15 cellular contexts compared by ENCODE assay signal in the genomic region with DNA sequence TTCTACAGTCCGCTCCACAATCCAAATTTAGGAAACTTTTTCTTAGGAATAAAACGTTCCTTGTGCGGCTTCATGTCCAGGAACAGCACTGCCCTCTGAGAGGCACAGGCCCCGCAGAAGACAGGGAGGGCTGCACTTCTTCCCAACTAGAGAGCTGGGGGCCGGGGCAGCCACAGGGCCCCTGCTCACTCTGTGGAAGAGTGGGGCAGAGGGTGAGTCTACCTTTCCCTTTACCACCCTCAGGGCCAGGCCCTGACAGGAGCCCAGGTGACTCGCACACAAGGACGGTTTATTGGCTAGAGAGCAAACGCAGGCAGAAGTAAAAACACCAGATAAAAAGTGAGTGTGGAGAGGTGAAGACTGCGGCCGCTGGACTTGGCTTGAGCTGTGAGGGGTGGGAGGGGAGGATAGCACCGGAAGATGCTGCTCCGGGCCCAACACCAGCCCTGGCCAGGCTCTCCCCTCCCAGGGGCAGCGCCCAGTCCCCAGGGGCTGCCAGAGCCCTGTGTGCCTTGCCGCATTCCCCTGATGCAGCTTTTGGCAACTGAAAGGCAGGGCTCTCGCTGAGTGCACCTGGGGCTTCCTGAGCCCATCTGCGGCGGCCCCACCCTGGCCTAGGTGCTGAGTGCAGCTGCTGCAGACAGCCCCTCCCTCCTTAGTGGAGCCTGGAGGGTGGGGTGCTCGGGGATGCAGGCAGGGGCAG. TPM values are rescaled to one million over a fixed set of nuclear protein-coding genes. Genes with fewer than 3 reads are reported as not detected.
DNase-seq lines count a peak whose midpoint lies in the region; ATAC-seq, FAIRE-seq and TF ChIP-seq lines count a peak whose summit lies in the region.
"Had no signal": no experiment of that assay in that cellular context is flagged by ENCODE, and none has a peak within 500 bp of the region (broad histone marks: within the 10 kb centered on the region; RNA-seq: fewer than 3 reads in every experiment).

No MANE protein-coding gene starts in this region.

- H3K79me2 ChIP-seq in mammary epithelial cell (ENCODE audit: insufficient read depth, low read length), result no peaks in the 10 kb centered on the region

- H3K36me3 Mint-ChIP-seq in CD8-positive, alpha-beta T cell, result peaks cover 64% of the 10 kb centered on the region

- H3K36me3 ChIP-seq in CD8-positive, alpha-beta T cell (ENCODE audit: insufficient read depth, low read length), result peaks cover 36% of the 10 kb centered on the region
- H3K36me3 ChIP-seq in mammary epithelial cell (ENCODE audit: insufficient read depth, low read length) (peaks cover 16% of the 10 kb centered on the region), neuronal stem cell (replicated peaks in 1 of 2; ENCODE audit: control insufficient read depth in 2 of 2, insufficient read depth in 2 of 2, low read length in 2 of 2) (peaks cover 53 to 91% of the 10 kb centered on the region in 2 donors)

- FAIRE-seq in H54 (lab: Jason Lieb, UNC), result no peak

- H3K79me1 ChIP-seq in neuronal stem cell (ENCODE audit: low read depth, low read length), result peaks cover 8% of the 10 kb centered on the region

- DNase-seq in CD8-positive, alpha-beta T cell, result no peak
- DNase-seq in NAMALWA (ENCODE audit: low spot score), result peak; percentile 47
- DNase-seq in mammary epithelial cell, result peak; percentile 32
- DNase-seq in neuronal stem cell (ENCODE audit: low spot score), result no peak
- DNase-seq in HCEC 1CT, result no peak
- no peak for DNase-seq in DMS79 treated with DMSO at 0.1 percent for 48 hours (lab: John Stamatoyannopoulos, UW)
- no peak for DNase-seq in H54 (ENCODE audit: insufficient read length, low spot score)
- no peak for DNase-seq in NCI-H146 treated with DMSO at 0.1 percent for 48 hours (lab: John Stamatoyannopoulos, UW; ENCODE audit: unreplicated experiment)
- DNase-seq: activated B cell treated with CpG ODN at 0.5 μM for 24 hours, amniotic stem cell, EL, foreskin melanocyte, NCI-H2029 had no signal

- no peak overlapping the region for H3K4me2 ChIP-seq in mammary epithelial cell (ENCODE audit: insufficient read depth, low read depth, low read length)
- H3K4me2 ChIP-seq in neuronal stem cell (ENCODE audit: insufficient read depth, low read length, poor library complexity, severe bottlenecking), result no peak overlapping the region
- H3K4me2 ChIP-seq: GM23338, KMS-11 had no signal

- H2BK5ac ChIP-seq in neuronal stem cell (ENCODE audit: low read length), result no peak overlapping the region

- H3K4me3 Mint-ChIP-seq in CD8-positive, alpha-beta T cell, result no peak overlapping the region
- H3K4me3 Mint-ChIP-seq: activated B cell treated with CpG ODN at 0.5 μM for 24 hours, GM23338 had no signal

- H3K18ac ChIP-seq in neuronal stem cell (ENCODE audit: low read length), result no peak overlapping the region

- no peaks in the 10 kb centered on the region for H3K9me3 Mint-ChIP-seq in CD8-positive, alpha-beta T cell
- H3K9me3 Mint-ChIP-seq: activated B cell treated with CpG ODN at 0.5 μM for 24 hours, GM23338 had no signal

- no peak overlapping the region for H2BK15ac ChIP-seq in neuronal stem cell (ENCODE audit: low read length)

- TF ChIP-seq CTCF in CD8-positive, alpha-beta T cell (IDR thresholded peaks at IDR 0.05), result no peak
- TF ChIP-seq CTCF in mammary epithelial cell (conservative IDR thresholded peaks at IDR 0.05 in 1 of 2, IDR thresholded peaks at IDR 0.05 in 1 of 2; ENCODE audit: extremely low read depth in 1 of 2, insufficient read depth in 1 of 2, low read depth in 1 of 2, low read length in 2 of 2), result no peak

- no peak overlapping the region for H3K9ac ChIP-seq in mammary epithelial cell (ENCODE audit: insufficient read depth, low read length)
- H3K9ac ChIP-seq in neuronal stem cell (ENCODE audit: low read depth, low read length, poor library complexity), result no peak overlapping the region
- H3K9ac ChIP-seq: KMS-11 had no signal

- H3K23ac ChIP-seq in neuronal stem cell (ENCODE audit: low read depth, low read length, poor library complexity), result peak overlapping the region; percentile 11

- no peaks in the 10 kb centered on the region for H3K4me1 Mint-ChIP-seq in CD8-positive, alpha-beta T cell (ENCODE audit: low read depth)

- 70% methylated on average over 11 of the region's 18 CpGs for WGBS in mammary epithelial cell (ENCODE audit: low coverage, missing lambda C conversion rate)
- no CpG with 5 or more reads among the region's 18 CpGs for WGBS in neuronal stem cell (ENCODE audit: extremely low coverage in 2 of 2, insufficient read length in 2 of 2, insufficient replicate concordance in 1 of 2), 2 donors

- no peak overlapping the region for H3K27ac ChIP-seq in CD8-positive, alpha-beta T cell (ENCODE audit: low read depth, low read length)
- no peak overlapping the region for H3K27ac ChIP-seq in mammary epithelial cell (ENCODE audit: insufficient read depth, low read depth, low read length)
- no peak overlapping the region for H3K27ac ChIP-seq in neuronal stem cell (replicated peaks; ENCODE audit: low read length)
- H3K27ac ChIP-seq: KMS-11 had no signal

- H3K27ac Mint-ChIP-seq in CD8-positive, alpha-beta T cell, result peak overlapping the region; percentile 67
- H3K27ac Mint-ChIP-seq: activated B cell treated with CpG ODN at 0.5 μM for 24 hours, GM23338 had no signal

- H4K91ac ChIP-seq in neuronal stem cell (ENCODE audit: low read depth, low read length, poor library complexity), result no peak overlapping the region

- H3K14ac ChIP-seq in neuronal stem cell (ENCODE audit: low read length), result no peak overlapping the region

- H3K27me3 ChIP-seq in CD8-positive, alpha-beta T cell (ENCODE audit: insufficient read depth, low read length), result no peaks in the 10 kb centered on the region
- H3K27me3 ChIP-seq in mammary epithelial cell (ENCODE audit: insufficient read depth, low read length) (no peaks in the 10 kb centered on the region), neuronal stem cell (ENCODE audit: control insufficient read depth in 3 of 3, insufficient read depth in 3 of 3, low read depth in 1 of 3, low read length in 3 of 3) (no peaks in the 10 kb centered on the region)

- intact Hi-C loops in CD8-positive, alpha-beta T cell (cut with DNase I, micrococcal nuclease), result no loop called here
- intact Hi-C loops in mammary epithelial cell (cut with micrococcal nuclease), result loop anchor here (5.0 kb wide), 1 partner anchor 156 kb away; no protein-coding TSS in a partner anchor

- H2AFZ ChIP-seq in mammary epithelial cell (ENCODE audit: low read depth, low read length) (no peak overlapping the region), neuronal stem cell (ENCODE audit: low read length) (no peak overlapping the region)
- H2AFZ ChIP-seq: GM23338 had no signal

- no peak for ATAC-seq in CD8-positive, alpha-beta T cell

- H4K20me1 ChIP-seq in mammary epithelial cell (ENCODE audit: insufficient read depth, low read length), result no peaks in the 10 kb centered on the region

- H2BK12ac ChIP-seq in neuronal stem cell (ENCODE audit: low read length), result no peak overlapping the region

- no peak overlapping the region for H3K4ac ChIP-seq in neuronal stem cell (ENCODE audit: low read length)

- TF ChIP-seq POLR2A in H54 (IDR thresholded peaks at IDR 0.05; ENCODE audit: low read depth, low read length), result no peak

- dilution Hi-C loops in mammary epithelial cell (cut with HindIII; ENCODE audit: low sequenced_read_pairs), result no loop called here

- in situ Hi-C loops in mammary epithelial cell (cut with MboI; ENCODE audit: low sequenced_read_pairs in 2 of 2), result no loop called here

- no TSS peak for BruUV-seq in mammary epithelial cell (replicated peaks; lab: Mats Ljungman, UMichigan)

- no peaks in the 10 kb centered on the region for H3K9me3 ChIP-seq in CD8-positive, alpha-beta T cell (ENCODE audit: low read length)
- no peaks in the 10 kb centered on the region for H3K9me3 ChIP-seq in mammary epithelial cell (replicated peaks; ENCODE audit: insufficient read depth, low read length)
- no peaks in the 10 kb centered on the region for H3K9me3 ChIP-seq in neuronal stem cell (replicated peaks in 1 of 2; ENCODE audit: control insufficient read depth in 2 of 2, insufficient read depth in 1 of 2, low read depth in 1 of 2, low read length in 2 of 2)

- H2BK120ac ChIP-seq in neuronal stem cell (ENCODE audit: low read depth, low read length), result no peak overlapping the region

- POLR2A ChIA-PET in CD8-positive, alpha-beta T cell (lab: Charles Lee), result no interaction called here

- H3K27me3 Mint-ChIP-seq in CD8-positive, alpha-beta T cell (ENCODE audit: low read depth), result no peaks in the 10 kb centered on the region
- H3K27me3 Mint-ChIP-seq: activated B cell treated with CpG ODN at 0.5 μM for 24 hours had no signal

- CTCF ChIA-PET in CD8-positive, alpha-beta T cell (lab: Charles Lee), result interaction anchor here (1.2 to 2.4 kb wide), 3 partner anchors 16 to 74 kb away, joined by 3 to 7 read pairs (median 5); no protein-coding TSS in a partner anchor
- CTCF ChIA-PET in mammary epithelial cell (lab: Charles Lee; ENCODE audit: low non-redundant PET), result no interaction called here

- peak overlapping the region; percentile 43 for H4K8ac ChIP-seq in neuronal stem cell (ENCODE audit: low read depth, low read length)

- no peaks in the 10 kb centered on the region for H3K4me1 ChIP-seq in CD8-positive, alpha-beta T cell (ENCODE audit: insufficient read depth, low read length)
- H3K4me1 ChIP-seq in mammary epithelial cell (ENCODE audit: insufficient read depth, low read length) (peaks cover 6% of the 10 kb centered on the region), neuronal stem cell (ENCODE audit: control insufficient read depth in 2 of 2, insufficient read depth in 1 of 2, low read depth in 1 of 2, low read length in 2 of 2) (peaks cover 1 to 5% of the 10 kb centered on the region in 2 donors)

- no peak overlapping the region for H3K4me3 ChIP-seq in CD8-positive, alpha-beta T cell (ENCODE audit: low read depth, low read length)
- H3K4me3 ChIP-seq in mammary epithelial cell (replicated peaks in 1 of 3; ENCODE audit: insufficient read depth in 1 of 3, low read depth in 2 of 3, low read length in 3 of 3) (no peak overlapping the region), neuronal stem cell (ENCODE audit: low read length in 2 of 2) (no peak overlapping the region)
- H3K4me3 ChIP-seq: GM23338 had no signal

- no peak overlapping the region for H2AK5ac ChIP-seq in neuronal stem cell (ENCODE audit: low read depth, low read length)

RNA-seq across cellular contexts. Expression of a gene that starts 20.2 kb away (rescaled TPM):
- 10 to 100 TPM; 64.9 to 68.3 TPM for total RNA-seq in CD8-positive, alpha-beta T cell
- 10 to 100 TPM; 48.0 to 54.5 TPM for total RNA-seq in mammary epithelial cell
- 43.3 TPM for polyA plus RNA-seq in mammary epithelial cell
- polyA minus RNA-seq in mammary epithelial cell, result 31.9 TPM
- polyA plus RNA-seq in neuronal stem cell (2013, experiment 1 of 2), result 36.6 TPM
- 33.2 TPM for polyA plus RNA-seq in neuronal stem cell (2013, experiment 2 of 2)

RNA-seq across cellular contexts. Expression of a gene that starts 28.5 kb away (rescaled TPM):
- total RNA-seq in CD8-positive, alpha-beta T cell, result 10 to 100 TPM; 63.5 to 69.0 TPM
- 10 to 100 TPM; 16.3 to 24.7 TPM for total RNA-seq in mammary epithelial cell
- polyA plus RNA-seq in mammary epithelial cell, result 14.3 TPM
- polyA minus RNA-seq in mammary epithelial cell, result 3.3 TPM
- 12.8 TPM for polyA plus RNA-seq in neuronal stem cell (2013, experiment 1 of 2)
- polyA plus RNA-seq in neuronal stem cell (2013, experiment 2 of 2), result 13.2 TPM

Comparison
In these comparisons a context has a peak if more than half of its experiments do, and no peak if none do; other contexts are left out.
1. DNase-seq: peak in NAMALWA (single experiment) and mammary epithelial cell (single experiment); none in CD8-positive, alpha-beta T cell (0 of 7), neuronal stem cell (single experiment), HCEC 1CT (single experiment), DMS79 treated with DMSO at 0.1 percent for 48 hours (single experiment), H54 (single experiment) and NCI-H146 treated with DMSO at 0.1 percent for 48 hours (single experiment).